ENCODE assay signal across 8 cellular contexts in genomic region chr5:138753794-138754698, GRCh38. TPM values are rescaled to one million over a fixed set of nuclear protein-coding genes. Genes with fewer than 3 reads are reported as not detected.
DNase-seq lines count a peak whose midpoint lies in the region; ATAC-seq and TF ChIP-seq lines count a peak whose summit lies in the region.

No MANE protein-coding gene starts in this region.

- peaks cover 5% of the 10 kb centered on the region for H3K36me3 Mint-ChIP-seq in CD8-positive, alpha-beta T cell
- H3K36me3 Mint-ChIP-seq in WTC11: peaks cover 30% of the 10 kb centered on the region

- peaks cover 14% of the 10 kb centered on the region for H3K4me1 ChIP-seq in CD8-positive, alpha-beta T cell (ENCODE audit: insufficient read depth, low read length)

- no peak overlapping the region for H3K27ac Mint-ChIP-seq in CD8-positive, alpha-beta T cell
- peak overlapping the region; percentile 89 for H3K27ac Mint-ChIP-seq in WTC11

- intact Hi-C loops in CD8-positive, alpha-beta T cell (cut with DNase I, micrococcal nuclease): loop anchor here in 1 of 2 experiments (10.0 kb wide), 2 partner anchors 99 to 179 kb away; partner anchors contain the start of gene HSPA9
- intact Hi-C loops in left colon (cut with DNase I, micrococcal nuclease): no loop called here

- CTCF ChIA-PET in CD8-positive, alpha-beta T cell (lab: Charles Lee): no interaction called here
- CTCF ChIA-PET in WTC11 (lab: Charles Lee): interaction anchor here (0.6 to 2.7 kb wide), 4 partner anchors 29 to 310 kb away, joined by 3 to 10 read pairs (median 6); no protein-coding TSS in a partner anchor

- H3K36me3 ChIP-seq in CD8-positive, alpha-beta T cell (ENCODE audit: insufficient read depth, low read length): no peaks in the 10 kb centered on the region

- H3K27me3 Mint-ChIP-seq in CD8-positive, alpha-beta T cell (ENCODE audit: low read depth): peaks cover 42% of the 10 kb centered on the region
- no peaks in the 10 kb centered on the region for H3K27me3 Mint-ChIP-seq in WTC11 (ENCODE audit: low read depth)

- POLR2A ChIA-PET in CD8-positive, alpha-beta T cell (lab: Charles Lee): no interaction called here
- POLR2A ChIA-PET in WTC11 (lab: Charles Lee): interaction anchor here (0.7 to 2.6 kb wide), 4 partner anchors 12 to 181 kb away, joined by 3 to 9 read pairs (median 4); partner anchors contain the start of gene HSPA9

- H3K4me3 ChIP-seq in CD8-positive, alpha-beta T cell (ENCODE audit: low read depth, low read length): peak overlapping the region; percentile 45

- no peaks in the 10 kb centered on the region for H3K9me3 ChIP-seq in CD8-positive, alpha-beta T cell (ENCODE audit: low read length)

- ATAC-seq in CD8-positive, alpha-beta T cell: no peak
- peak; percentile 9 for ATAC-seq in WTC11
- peak; percentile 71 for ATAC-seq in left colon

- DNase-seq in CD8-positive, alpha-beta T cell: peak in 3 of 7 experiments; percentile 16 to 32 (median 19)
- DNase-seq in GOT3 (lab: John Stamatoyannopoulos, UW) (peak; percentile 29), NCI-H1694 treated with DMSO at 0.1 percent for 48 hours (lab: John Stamatoyannopoulos, UW) (peak; percentile 7), WTC11 (ENCODE audit: low spot score) (peak; percentile 61), dedifferentiated amniotic fluid mesenchymal stem cell (ENCODE audit: extremely low spot score) (peak; percentile 94), left colon (peak; percentile 95 to 96), KG1 (lab: John Stamatoyannopoulos, UW) (no peak)
- peak; percentile 43 to 62 for DNase-seq in stimulated activated CD4-positive, alpha-beta T cell treated with anti-CD3 and anti-CD28 coated beads, Interleukin-15, amount 100 ng/mL, for 48 hours (ENCODE audit: low read depth in 2 of 2)

- H3K27me3 ChIP-seq in CD8-positive, alpha-beta T cell (ENCODE audit: insufficient read depth, low read length): peaks cover 7% of the 10 kb centered on the region

- H3K4me3 Mint-ChIP-seq in CD8-positive, alpha-beta T cell: peak overlapping the region; percentile 74
- H3K4me3 Mint-ChIP-seq in WTC11: peak overlapping the region; percentile 86

- no peak for TF ChIP-seq CTCF in CD8-positive, alpha-beta T cell (IDR thresholded peaks at IDR 0.05)
- no peak for TF ChIP-seq CTCF in WTC11 (IDR thresholded peaks at IDR 0.05)

- H3K9me3 Mint-ChIP-seq in CD8-positive, alpha-beta T cell: peaks cover 7% of the 10 kb centered on the region
- peaks cover 13% of the 10 kb centered on the region for H3K9me3 Mint-ChIP-seq in WTC11

- no peak overlapping the region for H3K27ac ChIP-seq in CD8-positive, alpha-beta T cell (ENCODE audit: low read depth, low read length)

- peaks cover 15% of the 10 kb centered on the region for H3K4me1 Mint-ChIP-seq in CD8-positive, alpha-beta T cell (ENCODE audit: low read depth)
- H3K4me1 Mint-ChIP-seq in WTC11: peaks cover 37% of the 10 kb centered on the region

TF ChIP-seq in WTC11, 78 proteins besides CTCF, POLR2A, EP300 and RAD21:
- TF ChIP-seq MAX (CRISPR knock-in tag; IDR thresholded peaks at IDR 0.05) (peak; percentile 35; the same call in 1 of the 2 replicates), OVOL2 (CRISPR knock-in tag; IDR thresholded peaks at IDR 0.05; ENCODE audit: borderline replicate concordance) (no peak), ZMAT4 (CRISPR knock-in tag; IDR thresholded peaks at IDR 0.05) (no peak), ZNF396 (CRISPR knock-in tag; IDR thresholded peaks at IDR 0.05; ENCODE audit: borderline replicate concordance) (no peak), NR2C2 (CRISPR knock-in tag; IDR thresholded peaks at IDR 0.05) (no peak), FOXJ3 (CRISPR knock-in tag; IDR thresholded peaks at IDR 0.05; ENCODE audit: borderline replicate concordance) (no peak), FOXK1 (CRISPR knock-in tag; IDR thresholded peaks at IDR 0.05) (peak; percentile 25; the same call in 1 of the 2 replicates), HMGXB4 (CRISPR knock-in tag; IDR thresholded peaks at IDR 0.05) (0 out of 2 replicates have a peak, but pooled peaks have one; percentile 39)
- TF ChIP-seq, protein P1, sequence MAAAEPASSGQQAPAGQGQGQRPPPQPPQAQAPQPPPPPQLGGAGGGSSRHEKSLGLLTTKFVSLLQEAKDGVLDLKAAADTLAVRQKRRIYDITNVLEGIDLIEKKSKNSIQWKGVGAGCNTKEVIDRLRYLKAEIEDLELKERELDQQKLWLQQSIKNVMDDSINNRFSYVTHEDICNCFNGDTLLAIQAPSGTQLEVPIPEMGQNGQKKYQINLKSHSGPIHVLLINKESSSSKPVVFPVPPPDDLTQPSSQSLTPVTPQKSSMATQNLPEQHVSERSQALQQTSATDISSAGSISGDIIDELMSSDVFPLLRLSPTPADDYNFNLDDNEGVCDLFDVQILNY (CRISPR knock-in tag; IDR thresholded peaks at IDR 0.05): 0 out of 2 replicates have a peak, but pooled peaks have one; percentile 47

RNA-seq across cellular contexts. Expression of gene CTNNA1, which starts 0.8 kb away (rescaled TPM):
- total RNA-seq in CD8-positive, alpha-beta T cell: 1 to 10 TPM; 2.9 to 5.0 TPM
- 297 to 309 TPM (median 309 TPM) in 3 replicates for total RNA-seq in WTC11 (2021)
- 100 to 1,000 TPM; 440 to 447 TPM for total RNA-seq in left colon

Comparison
In these comparisons a context has a peak if more than half of its experiments do, and no peak if none do; other contexts are left out.
1. RNA of gene CTNNA1, which starts 0.8 kb away (total RNA-seq): 440 to 447 TPM in left colon and 297 to 309 TPM in WTC11; 2.9 to 5.0 TPM in CD8-positive, alpha-beta T cell; every median in the first group is over 10 times any median in the second.